Comparison of ENCODE assay signal across 1 cellular context in the genomic region with DNA sequence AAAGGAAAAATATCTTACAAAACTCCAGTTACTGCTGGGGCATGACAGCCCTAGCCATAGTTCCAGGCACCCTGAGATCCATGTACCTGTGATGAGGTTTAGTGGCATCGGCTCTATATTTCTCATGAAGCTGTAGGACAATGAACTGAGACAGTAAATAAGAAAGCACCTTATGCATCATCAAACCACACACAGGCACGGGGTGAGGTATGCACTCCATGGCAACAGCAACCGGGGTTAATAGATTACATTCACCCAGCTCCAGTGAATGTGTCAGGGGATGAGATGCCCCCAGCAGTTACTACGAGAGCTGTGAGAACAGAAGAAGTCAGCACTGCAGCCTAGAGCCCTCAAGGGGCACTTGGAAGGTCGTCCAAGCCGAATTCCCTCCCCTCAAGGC.
TF ChIP-seq lines count a peak whose summit lies in the region.

No MANE protein-coding gene starts in this region.

TF ChIP-seq in GM12878, 131 proteins besides CTCF, POLR2A, EP300 and RAD21 (continued from another document):
- TF ChIP-seq BHLHE40 (IDR thresholded peaks at IDR 0.05; ENCODE audit: borderline replicate concordance in 1 of 2, low read depth in 2 of 2, low read length in 1 of 2): peak; percentile 29 to 38; a peak in 2 of 4 replicates
- TF ChIP-seq, protein P1, sequence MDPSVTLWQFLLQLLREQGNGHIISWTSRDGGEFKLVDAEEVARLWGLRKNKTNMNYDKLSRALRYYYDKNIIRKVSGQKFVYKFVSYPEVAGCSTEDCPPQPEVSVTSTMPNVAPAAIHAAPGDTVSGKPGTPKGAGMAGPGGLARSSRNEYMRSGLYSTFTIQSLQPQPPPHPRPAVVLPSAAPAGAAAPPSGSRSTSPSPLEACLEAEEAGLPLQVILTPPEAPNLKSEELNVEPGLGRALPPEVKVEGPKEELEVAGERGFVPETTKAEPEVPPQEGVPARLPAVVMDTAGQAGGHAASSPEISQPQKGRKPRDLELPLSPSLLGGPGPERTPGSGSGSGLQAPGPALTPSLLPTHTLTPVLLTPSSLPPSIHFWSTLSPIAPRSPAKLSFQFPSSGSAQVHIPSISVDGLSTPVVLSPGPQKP (IDR thresholded peaks at IDR 0.05; ENCODE audit: low read depth, low read length): no peak
- no peak for TF ChIP-seq GABPA (IDR thresholded peaks at IDR 0.05; ENCODE audit: low read depth)
- no peak for TF ChIP-seq ZZZ3 (IDR thresholded peaks at IDR 0.05; ENCODE audit: control insufficient read depth, insufficient read length, low read depth)
- TF ChIP-seq PRDM15 (CRISPR knock-in tag; IDR thresholded peaks at IDR 0.05): no peak
- TF ChIP-seq MTA2 (IDR thresholded peaks at IDR 0.05; ENCODE audit: low read depth): no peak
- TF ChIP-seq E4F1 (IDR thresholded peaks at IDR 0.05; ENCODE audit: borderline replicate concordance, partially characterized antibody): no peak
- no peak for TF ChIP-seq JUND (IDR thresholded peaks at IDR 0.05; ENCODE audit: low read depth, low read length)
- TF ChIP-seq CHD4 (IDR thresholded peaks at IDR 0.05): no peak
- TF ChIP-seq ETV6 (conservative IDR thresholded peaks at IDR 0.05 in 1 of 2, IDR thresholded peaks at IDR 0.05 in 1 of 2; ENCODE audit: borderline replicate concordance in 1 of 2, low read depth in 1 of 2): no peak
